In the genomic region with DNA sequence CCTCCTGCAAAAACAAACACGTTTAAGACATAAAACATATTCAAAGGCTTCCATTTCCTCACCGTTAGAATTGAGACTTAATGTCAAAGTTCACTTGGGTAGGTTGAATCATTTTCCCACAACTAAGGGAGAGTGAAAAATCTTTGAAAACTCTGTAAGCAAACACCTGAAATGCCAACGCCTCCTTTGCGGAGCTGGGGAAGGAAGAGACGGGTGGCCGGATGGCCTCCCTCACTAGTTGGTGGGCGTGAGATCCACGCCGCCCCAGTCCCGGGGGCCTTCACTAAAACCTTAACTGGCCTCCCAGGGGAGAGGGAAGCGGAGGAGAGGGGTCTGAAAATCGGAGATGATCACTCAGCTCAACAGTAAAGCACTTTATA, we compare ENCODE assay signal across 8 cellular contexts. TPM values are rescaled to one million over a fixed set of nuclear protein-coding genes. Genes with fewer than 3 reads are reported as not detected.
DNase-seq lines count a peak whose midpoint lies in the region; ATAC-seq and TF ChIP-seq lines count a peak whose summit lies in the region.

No MANE protein-coding gene starts in this region.

- peak overlapping the region; percentile 83 to 95 (median 86) for H3K9ac ChIP-seq in BLaER1 treated with 17β-estradiol and CSF1 and Interleukin-3, amounts not matched to agents 10 nM and 100 nM

- H3K4me1 ChIP-seq in BLaER1 treated with 17β-estradiol and CSF1 and Interleukin-3, amounts not matched to agents 10 nM and 100 nM = peaks cover 30 to 57% (median 36%) of the 10 kb centered on the region in 10 experiments
- H3K4me1 ChIP-seq in GM23338 (ENCODE audit: insufficient read depth) (peaks cover 14% of the 10 kb centered on the region; the same call in 1 of the 2 replicates), breast epithelium (peaks cover 0 to 5% of the 10 kb centered on the region in 2 donors)

- H4K20me1 ChIP-seq in BLaER1 treated with 17β-estradiol and CSF1 and Interleukin-3, amounts not matched to agents 10 nM and 100 nM = peaks cover 0 to 17% (median 7%) of the 10 kb centered on the region in 11 experiments; a peak in 10 of 22 replicates
- no peaks in the 10 kb centered on the region; the same call in 1 of the 2 replicates for H4K20me1 ChIP-seq in GM23338 (replicated peaks; ENCODE audit: insufficient read depth)

- H3K27ac Mint-ChIP-seq in GM23338 = peak overlapping the region; percentile 94

- H3F3A ChIP-seq in GM23338 (replicated peaks; ENCODE audit: low read depth) = peaks cover 18% of the 10 kb centered on the region

- peaks cover 23% of the 10 kb centered on the region for H3K27me3 Mint-ChIP-seq in GM23338 (ENCODE audit: insufficient read depth, low read depth, poor library complexity)

- H3K9me2 ChIP-seq in GM23338 (ENCODE audit: insufficient read depth) = no peaks in the 10 kb centered on the region

- peak overlapping the region; percentile 73 to 98 (median 90) for H3K4me2 ChIP-seq in BLaER1 treated with 17β-estradiol and CSF1 and Interleukin-3, amounts not matched to agents 10 nM and 100 nM
- peak overlapping the region; percentile 94 for H3K4me2 ChIP-seq in GM23338

- peak overlapping the region; percentile 67 to 95 (median 87) for H3K27ac ChIP-seq in BLaER1 treated with 17β-estradiol and CSF1 and Interleukin-3, amounts not matched to agents 10 nM and 100 nM
- peak overlapping the region; percentile 98 for H3K27ac ChIP-seq in GM23338 (ENCODE audit: low read depth)
- peak overlapping the region; percentile 97 for H3K27ac ChIP-seq in breast epithelium

- TF ChIP-seq POLR2A in breast epithelium (IDR thresholded peaks at IDR 0.05) = no peak
- TF ChIP-seq POLR2A in lower leg skin (IDR thresholded peaks at IDR 0.05) = no peak

- TF ChIP-seq CTCF in GM23338 (conservative IDR thresholded peaks at IDR 0.05; ENCODE audit: low read depth in 2 of 2) (no peak), breast epithelium (IDR thresholded peaks at IDR 0.05) (no peak), lower leg skin (IDR thresholded peaks at IDR 0.05) (no peak)

- H3K79me2 ChIP-seq in GM23338 (replicated peaks; ENCODE audit: insufficient read depth) = peaks cover 37% of the 10 kb centered on the region

- H3K9me3 ChIP-seq in BLaER1 treated with 17β-estradiol and CSF1 and Interleukin-3, amounts not matched to agents 10 nM and 100 nM (replicated peaks in 1 of 11) = no peaks in the 10 kb centered on the region
- H3K9me3 ChIP-seq in breast epithelium = no peaks in the 10 kb centered on the region

- peak overlapping the region; percentile 95 for H2AFZ ChIP-seq in GM23338

- no peaks in the 10 kb centered on the region for H3K27me3 ChIP-seq in BLaER1 treated with 17β-estradiol and CSF1 and Interleukin-3, amounts not matched to agents 10 nM and 100 nM
- H3K27me3 ChIP-seq in GM23338 (ENCODE audit: insufficient read depth) = no peaks in the 10 kb centered on the region
- no peaks in the 10 kb centered on the region for H3K27me3 ChIP-seq in breast epithelium

- H3K4me1 Mint-ChIP-seq in GM23338 = peaks cover 16% of the 10 kb centered on the region; the same call in 2 of the 3 replicates

- peak overlapping the region; percentile 60 to 81 (median 66) for H3K4me3 ChIP-seq in BLaER1 treated with 17β-estradiol and CSF1 and Interleukin-3, amounts not matched to agents 10 nM and 100 nM
- H3K4me3 ChIP-seq in GM23338 = peak overlapping the region; percentile 92
- peak overlapping the region; percentile 51 to 91 (median 63) for H3K4me3 ChIP-seq in breast epithelium
- peak overlapping the region; percentile 25 for H3K4me3 ChIP-seq in lower leg skin (ENCODE audit: low read depth, poor library complexity, severe bottlenecking)

- peak; percentile 15 for ATAC-seq in GM23338

- peaks cover 0 to 29% (median 3%) of the 10 kb centered on the region in 11 experiments; a peak in 7 of 22 replicates for H3K36me3 ChIP-seq in BLaER1 treated with 17β-estradiol and CSF1 and Interleukin-3, amounts not matched to agents 10 nM and 100 nM
- H3K36me3 ChIP-seq in GM23338 (ENCODE audit: insufficient read depth) = no peaks in the 10 kb centered on the region
- no peaks in the 10 kb centered on the region for H3K36me3 ChIP-seq in breast epithelium

- intact Hi-C loops in breast epithelium (cut with DNase I; ENCODE audit: low total_unique reads) = no loop called here
- intact Hi-C loops in lower leg skin (cut with DNase I; ENCODE audit: low total_unique reads) = no loop called here

- no peaks in the 10 kb centered on the region for H3K9me3 Mint-ChIP-seq in GM23338

- peaks cover 6% of the 10 kb centered on the region; the same call in 1 of the 3 replicates for H3K36me3 Mint-ChIP-seq in GM23338 (ENCODE audit: low read depth)

- DNase-seq in GM23338 (ENCODE audit: low spot score) = peak; percentile 30
- peak; percentile 30 for DNase-seq in SW480 (ENCODE audit: low spot score)
- no peak for DNase-seq in breast epithelium (ENCODE audit: low spot score in 2 of 2)
- no peak for DNase-seq in lower leg skin (ENCODE audit: low spot score in 2 of 2)
- peak in 4 of 6 experiments; percentile 26 to 36 (median 34) for DNase-seq in stimulated activated naive CD4-positive, alpha-beta T cell (lab: John Stamatoyannopoulos, UW)
- no peak for DNase-seq in NCI-H1694 (lab: John Stamatoyannopoulos, UW)
- no peak for DNase-seq in DMS153 treated with DMSO at 0.1 percent for 48 hours (lab: John Stamatoyannopoulos, UW; ENCODE audit: unreplicated experiment)

- 1% methylated on average over 12 of the region's 12 CpGs for WGBS in lower leg skin, 2 donors

- peak overlapping the region; percentile 83 for H3K4me3 Mint-ChIP-seq in GM23338

TF ChIP-seq in GM23338, 12 proteins besides CTCF, POLR2A, EP300 and RAD21 (continues in another document):
- TF ChIP-seq STAT1 (IDR thresholded peaks at IDR 0.05; ENCODE audit: unreplicated experiment) (no peak), CREB1 (CRISPR knock-in tag; IDR thresholded peaks at IDR 0.05; ENCODE audit: low read depth) (no peak), EZH2 (IDR thresholded peaks at IDR 0.05; ENCODE audit: low read depth, unreplicated experiment) (no peak), ZNF462 (CRISPR knock-in tag; IDR thresholded peaks at IDR 0.05) (no peak)

RNA-seq across cellular contexts. Expression of gene DCAKD, which starts 0.8 kb away (rescaled TPM):
- total RNA-seq in GM23338 (2014; rRNA removed; shearing (Covaris generic)) = 51.3 and 57.2 TPM in 2 replicates
- 23.7 and 28.7 TPM in 2 replicates for polyA plus RNA-seq in GM23338 (2016; fragmentation: Nextera tagmentation; extraction: Ambion mirVana)
- total RNA-seq in breast epithelium (10 to 100 TPM; 44.0 to 76.8 (median 48.2) TPM), lower leg skin (10 to 100 TPM; 47.9 to 70.2 (median 61.0) TPM)

RNA-seq across cellular contexts. Expression of gene NMT1, which starts 10.4 kb away (rescaled TPM):
- 80.9 and 95.6 TPM in 2 replicates for total RNA-seq in GM23338 (2014; rRNA removed; shearing (Covaris generic))
- polyA plus RNA-seq in GM23338 (2016; fragmentation: Nextera tagmentation; extraction: Ambion mirVana) = 298 and 327 TPM in 2 replicates
- total RNA-seq in breast epithelium (100 to 1,000 TPM in 1 of 3 donors, 10 to 100 TPM in 2; 81.9 to 130 (median 84.0) TPM), lower leg skin (100 to 1,000 TPM in 1 of 4 donors, 10 to 100 TPM in 3; 37.3 to 101 (median 60.3) TPM)

Comparison
In these comparisons a context has a peak if more than half of its experiments do, and no peak if none do; other contexts are left out.
1. H3K4me3 ChIP-seq: peak in every context shown above with its lines; median percentile 92 in GM23338; 66 in BLaER1 treated with 17β-estradiol and CSF1 and Interleukin-3, amounts not matched to agents 10 nM and 100 nM; 63 in breast epithelium; 25 in lower leg skin.
2. DNase-seq: peak in GM23338 (single experiment), SW480 (single experiment) and stimulated activated naive CD4-positive, alpha-beta T cell (4 of 6); none in breast epithelium (0 of 2), lower leg skin (0 of 2), NCI-H1694 (single experiment) and DMS153 treated with DMSO at 0.1 percent for 48 hours (single experiment).
3. Peak in every context shown above with its lines, with median percentiles within 50 percentile points of each other: H3K27ac ChIP-seq.